8 cellular contexts compared by ENCODE assay signal in the genomic region with DNA sequence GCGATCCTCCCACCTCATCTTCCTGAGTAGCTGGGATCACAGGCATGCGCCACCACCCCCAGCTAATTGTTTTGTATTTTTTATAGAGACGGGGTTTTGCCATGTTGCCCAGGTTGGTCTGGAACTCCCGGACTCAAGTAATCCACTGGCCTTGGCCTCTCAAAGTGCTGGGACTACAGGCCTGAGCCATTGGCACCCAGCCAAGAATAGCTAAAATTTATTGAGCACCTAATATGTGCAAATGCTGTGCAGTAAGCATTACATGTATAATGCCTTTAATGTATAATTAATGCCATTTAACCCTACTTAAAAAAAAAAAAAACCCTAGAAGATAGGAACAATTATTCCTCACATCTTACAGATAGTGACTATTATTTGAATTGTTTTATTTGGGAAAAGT.
"Had no signal": no experiment of that assay in that cellular context is flagged by ENCODE, and none has a peak within 500 bp of the region (broad histone marks: within the 10 kb centered on the region; RNA-seq: fewer than 3 reads in every experiment).

No MANE protein-coding gene starts in this region.

- FAIRE-seq: HepG2, HTR-8/SVneo had no signal

- H3K9ac ChIP-seq: KMS-11 had no signal

- H3K4me2 ChIP-seq: KMS-11 had no signal

- DNase-seq: IMR-90, Kasumi-1, KBM-7, KG1 had no signal

- H3K27ac ChIP-seq: HL-60, KMS-11 had no signal

- ATAC-seq: HepG2 had no signal
